In the genomic region with DNA sequence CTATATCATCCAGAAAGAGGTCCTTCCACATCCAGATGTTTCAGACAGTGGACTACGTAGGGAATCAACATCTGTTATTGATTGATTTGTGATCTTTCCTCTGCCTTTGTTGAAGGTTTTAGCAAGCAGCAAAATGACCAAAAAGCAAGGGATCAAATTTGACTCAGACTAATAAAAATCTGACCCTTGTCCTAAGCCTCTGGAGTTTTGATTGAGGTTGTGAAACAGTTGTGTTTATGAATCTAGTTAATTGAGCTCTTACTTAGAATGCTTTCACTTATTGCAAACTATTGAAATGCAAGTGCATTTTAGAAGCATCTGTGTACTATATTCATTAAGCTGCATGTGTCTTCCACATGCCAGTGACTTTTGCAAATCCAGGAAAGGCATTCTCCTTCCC, we compare ENCODE assay signal across 21 cellular contexts.
"Had no signal": no experiment of that assay in that cellular context is flagged by ENCODE, and none has a peak within 500 bp of the region (broad histone marks: within the 10 kb centered on the region; RNA-seq: fewer than 3 reads in every experiment).

No MANE protein-coding gene starts in this region.

- H3K27ac ChIP-seq: PC-9, Peyer's patch, SJCRH30 had no signal

- H3K27me3 ChIP-seq: Peyer's patch, SJCRH30 had no signal

- H3K4me1 ChIP-seq: Peyer's patch had no signal

- H3K36me3 ChIP-seq: Peyer's patch, SJCRH30 had no signal

- H2AFZ ChIP-seq: PC-9 had no signal

- DNase-seq: IMR-90, KG1, MM.1S, NCI-H1092 treated with DMSO at 0.1 percent for 48 hours, NCI-H1436, NCI-H187, NCI-H2029, NCI-H2081 treated with DMSO at 0.1 percent for 48 hours, NCI-H2171, NCI-H226, NCI-H446, NCI-H510A, NCI-H524 treated with DMSO at 0.1 percent for 48 hours, NCI-H69, NCI-H774, PC-9, Peyer's patch, SHP77 treated with DMSO at 0.1 percent for 48 hours, SJCRH30 had no signal

- ATAC-seq: Right ventricle myocardium inferior, SK-N-SH treated with all-trans-retinoic acid at 6 μM for 48 hours had no signal

- H3K9me3 ChIP-seq: Peyer's patch, SJCRH30 had no signal

- H3K4me3 ChIP-seq: PC-9, Peyer's patch, SJCRH30 had no signal

- H3K4me2 ChIP-seq: PC-9 had no signal
